In the genomic region with DNA sequence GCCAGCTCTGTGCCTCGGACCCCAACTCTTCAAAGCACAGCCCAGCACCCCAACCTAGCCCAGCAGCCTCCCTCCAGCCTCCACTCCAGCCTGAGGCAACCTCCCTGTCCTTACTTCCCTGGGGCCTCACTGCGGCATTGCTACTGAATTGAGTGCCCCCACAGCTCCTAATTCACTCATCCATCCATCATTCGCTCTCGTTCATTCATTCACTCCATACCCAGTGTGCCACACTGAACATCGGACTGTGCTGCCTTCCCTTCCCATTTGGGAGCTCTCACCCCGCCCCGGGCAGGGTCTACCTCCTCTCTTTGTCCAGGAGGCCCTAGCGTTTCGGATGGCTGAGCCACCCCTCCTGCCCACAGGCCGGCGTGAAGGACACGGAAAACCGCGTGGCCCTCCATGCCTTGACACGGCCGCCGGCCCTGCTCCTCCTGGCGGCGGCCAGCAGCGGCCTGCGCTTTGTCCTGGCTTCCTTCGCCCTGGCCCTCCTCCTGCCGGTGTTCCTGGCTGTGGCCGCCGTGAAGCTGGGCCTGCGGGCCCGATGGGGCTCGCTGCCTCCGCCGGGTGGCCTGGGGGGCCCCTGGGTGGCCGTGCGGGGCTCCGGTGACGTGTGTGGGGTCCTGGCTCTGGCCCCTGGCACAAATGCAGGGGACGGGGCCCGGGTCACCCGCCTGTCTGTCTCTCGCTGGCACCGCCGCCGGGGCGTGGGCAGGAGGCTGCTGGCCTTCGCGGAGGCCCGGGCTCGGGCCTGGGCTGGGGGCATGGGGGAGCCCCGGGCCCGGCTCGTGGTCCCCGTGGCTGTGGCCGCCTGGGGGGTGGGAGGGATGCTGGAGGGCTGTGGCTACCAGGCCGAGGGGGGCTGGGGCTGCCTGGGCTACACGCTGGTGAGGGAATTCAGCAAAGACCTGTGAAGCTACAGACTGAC, we compare ENCODE assay signal across 7 cellular contexts. TPM values are rescaled to one million over a fixed set of nuclear protein-coding genes. Genes with fewer than 3 reads are reported as not detected.
A peak's percentile ranks its signal among the peaks of the same experiment; 100 is the strongest.
DNase-seq lines count a peak whose midpoint lies in the region; ATAC-seq and TF ChIP-seq lines count a peak whose summit lies in the region.

No MANE protein-coding gene starts in this region.

- H3K36me3 ChIP-seq in HEK293 (ENCODE audit: control insufficient read depth in 2 of 2, insufficient read depth in 1 of 2, low read length in 2 of 2) (peaks cover 0 to 7% of the 10 kb centered on the region in 2 experiments; a peak in 1 of 3 replicates), stomach (peaks cover 12 to 29% (median 25%) of the 10 kb centered on the region in 4 donors)

- peak overlapping the region; percentile 63 for H3K27ac Mint-ChIP-seq in activated T-helper 1 cell treated with anti-CD3 and anti-CD28 coated beads, Interleukin-12 subunit alpha, Interleukin-12 subunit beta, Interleukin-2, Interleukin-4 antibody, amounts not matched to agents 30 ng/mL and 10 ng/mL and 1 ng/mL, durations not matched to agents 14 hours and 24 hours and 36 hours

- H3K27ac ChIP-seq in HEK293 (ENCODE audit: extremely low read depth, low read depth, low read length) (peak overlapping the region; percentile 45), right cardiac atrium (ENCODE audit: low read length) (peak overlapping the region; percentile 79), stomach (peak overlapping the region; percentile 41 to 96 (median 85))

- no peak for TF ChIP-seq CTCF in HEK293 (tag by site-specific recombination; IDR thresholded peaks at IDR 0.05)
- no peak for TF ChIP-seq CTCF in stomach (IDR thresholded peaks at IDR 0.05)

- no peaks in the 10 kb centered on the region for H3K27me3 Mint-ChIP-seq in activated T-helper 1 cell treated with anti-CD3 and anti-CD28 coated beads, Interleukin-12 subunit alpha, Interleukin-12 subunit beta, Interleukin-2, Interleukin-4 antibody, amounts not matched to agents 30 ng/mL and 10 ng/mL and 1 ng/mL, durations not matched to agents 14 hours and 24 hours and 36 hours (ENCODE audit: insufficient read depth)

- peak overlapping the region; percentile 91 for H3K4me3 ChIP-seq in HEK293 (ENCODE audit: low read depth, low read length)
- no peak overlapping the region for H3K4me3 ChIP-seq in right cardiac atrium (ENCODE audit: low read length)
- peak overlapping the region in 1 of 4 donors; percentile 1 for H3K4me3 ChIP-seq in stomach

- ATAC-seq in right cardiac atrium (peak in 1 of 2 donors; percentile 7), GM18502 (IDR thresholded peaks at IDR 0.05; ENCODE audit: poor library complexity, unreplicated experiment) (no peak), GM21723 (IDR thresholded peaks at IDR 0.05; ENCODE audit: unreplicated experiment) (no peak)

- H3K4me1 Mint-ChIP-seq in activated T-helper 1 cell treated with anti-CD3 and anti-CD28 coated beads, Interleukin-12 subunit alpha, Interleukin-12 subunit beta, Interleukin-2, Interleukin-4 antibody, amounts not matched to agents 30 ng/mL and 10 ng/mL and 1 ng/mL, durations not matched to agents 14 hours and 24 hours and 36 hours (ENCODE audit: low read depth) = peaks cover 11% of the 10 kb centered on the region

- H3K36me3 Mint-ChIP-seq in activated T-helper 1 cell treated with anti-CD3 and anti-CD28 coated beads, Interleukin-12 subunit alpha, Interleukin-12 subunit beta, Interleukin-2, Interleukin-4 antibody, amounts not matched to agents 30 ng/mL and 10 ng/mL and 1 ng/mL, durations not matched to agents 14 hours and 24 hours and 36 hours (ENCODE audit: low read depth) = no peaks in the 10 kb centered on the region

- CTCF ChIA-PET in HEK293 (lab: Yijun Ruan, JAX) = interaction anchor here (0.6 to 4.3 kb wide), 8 partner anchors 10 to 607 kb away, joined by 3 to 42 read pairs (median 3); a partner anchor contains a TSS

- peaks cover 23% of the 10 kb centered on the region for H3K4me1 ChIP-seq in HEK293 (ENCODE audit: control insufficient read depth, insufficient read depth, low read length)
- peaks cover 3% of the 10 kb centered on the region for H3K4me1 ChIP-seq in right cardiac atrium (ENCODE audit: control insufficient read depth, insufficient read depth, low read length)
- H3K4me1 ChIP-seq in stomach = peaks cover 40 to 75% (median 58%) of the 10 kb centered on the region in 4 donors

- POLR2A ChIA-PET in HEK293 (lab: Yijun Ruan, JAX) = interaction anchor here (0.8 to 3.5 kb wide), 14 partner anchors 10 to 206 kb away, joined by 3 to 44 read pairs (median 6); a partner anchor contains a TSS

- no peak for TF ChIP-seq POLR2A in stomach (IDR thresholded peaks at IDR 0.05)

- H3K9me3 ChIP-seq in HEK293 (ENCODE audit: control insufficient read depth, insufficient read depth, low read depth, low read length) (no peaks in the 10 kb centered on the region), right cardiac atrium (ENCODE audit: control insufficient read depth, low read length) (no peaks in the 10 kb centered on the region), stomach (no peaks in the 10 kb centered on the region)

- H3K4me3 Mint-ChIP-seq in activated T-helper 1 cell treated with anti-CD3 and anti-CD28 coated beads, Interleukin-12 subunit alpha, Interleukin-12 subunit beta, Interleukin-2, Interleukin-4 antibody, amounts not matched to agents 30 ng/mL and 10 ng/mL and 1 ng/mL, durations not matched to agents 14 hours and 24 hours and 36 hours = peak overlapping the region; percentile 80

- intact Hi-C loops in activated T-helper 1 cell treated with anti-CD3 and anti-CD28 coated beads, Interleukin-12 subunit alpha, Interleukin-12 subunit beta, Interleukin-2, Interleukin-4 antibody, amounts not matched to agents 30 ng/mL and 10 ng/mL and 1 ng/mL, durations not matched to agents 14 hours and 24 hours and 36 hours (cut with micrococcal nuclease) = no loop called here
- intact Hi-C loops in right cardiac atrium (cut with DNase I) = no loop called here
- intact Hi-C loops in stomach (cut with DNase I; ENCODE audit: low total_unique reads) = no loop called here

- TF ChIP-seq EP300 in stomach (IDR thresholded peaks at IDR 0.05) = no peak

- WGBS in right cardiac atrium = 57% methylated on average over 53 of the region's 53 CpGs
- 64 to 77% (median 73%) methylated on average over 25 to 53 of the region's 53 CpGs for WGBS in stomach, 5 donors

- H3K27me3 ChIP-seq in right cardiac atrium (ENCODE audit: control insufficient read depth, insufficient read depth) (no peaks in the 10 kb centered on the region), stomach (peaks cover 0 to 49% (median 10%) of the 10 kb centered on the region in 3 donors)

- no peaks in the 10 kb centered on the region for H3K9me3 Mint-ChIP-seq in activated T-helper 1 cell treated with anti-CD3 and anti-CD28 coated beads, Interleukin-12 subunit alpha, Interleukin-12 subunit beta, Interleukin-2, Interleukin-4 antibody, amounts not matched to agents 30 ng/mL and 10 ng/mL and 1 ng/mL, durations not matched to agents 14 hours and 24 hours and 36 hours

- no peak for DNase-seq in activated T-helper 1 cell treated with anti-CD3 and anti-CD28 coated beads, Interleukin-12 subunit alpha, Interleukin-12 subunit beta, Interleukin-2, Interleukin-4 antibody, amounts not matched to agents 30 ng/mL and 10 ng/mL and 1 ng/mL, durations not matched to agents 14 hours and 24 hours and 36 hours (ENCODE audit: low spot score)
- DNase-seq in right cardiac atrium = peak in 2 of 3 donors; percentile 74 to 79
- no peak for DNase-seq in stomach
- DNase-seq in cortex of kidney (lab: John Stamatoyannopoulos, UW) = no peak

TF ChIP-seq in HEK293, 187 proteins besides CTCF, POLR2A, EP300 and RAD21 (continues in another document):
- no peak for TF ChIP-seq ZNF324 (tag by site-specific recombination; IDR thresholded peaks at IDR 0.05)
- no peak for TF ChIP-seq ZFP37 (tag by site-specific recombination; IDR thresholded peaks at IDR 0.05)

RNA-seq across cellular contexts. Expression of a gene that starts 1.3 kb away (rescaled TPM):
- total RNA-seq in activated T-helper 1 cell treated with anti-CD3 and anti-CD28 coated beads, Interleukin-12 subunit alpha, Interleukin-12 subunit beta, Interleukin-2, Interleukin-4 antibody, amounts not matched to agents 30 ng/mL and 10 ng/mL and 1 ng/mL, durations not matched to agents 14 hours and 24 hours and 36 hours = 23.1 and 26.1 TPM in 2 replicates
- total RNA-seq in right cardiac atrium = 10 to 100 TPM; 13.6 to 20.8 (median 15.0) TPM
- polyA plus RNA-seq in right cardiac atrium = 15.8 TPM
- 1 to 10 TPM in 2 of 5 donors, not detected in 3; 4.3 to 6.4 TPM for total RNA-seq in stomach
- polyA plus RNA-seq in stomach = 10 to 100 TPM in 2 of 3 donors, 1 to 10 TPM in 1; 8.7 to 22.1 (median 14.4) TPM

RNA-seq across cellular contexts. Expression of a gene that starts 1.9 kb away (rescaled TPM):
- 0.24 and 0.65 TPM in 2 replicates for total RNA-seq in activated T-helper 1 cell treated with anti-CD3 and anti-CD28 coated beads, Interleukin-12 subunit alpha, Interleukin-12 subunit beta, Interleukin-2, Interleukin-4 antibody, amounts not matched to agents 30 ng/mL and 10 ng/mL and 1 ng/mL, durations not matched to agents 14 hours and 24 hours and 36 hours
- total RNA-seq in right cardiac atrium (10 to 100 TPM in 1 of 4 donors, 1 to 10 TPM in 3; 6.8 to 10.2 (median 8.1) TPM), stomach (10 to 100 TPM in 2 of 5 donors, 1 to 10 TPM in 2, not detected in 1; 2.2 to 15.1 (median 9.8) TPM)
- polyA plus RNA-seq in right cardiac atrium (4.4 TPM), stomach (under 1 TPM; 0.46 to 0.87 (median 0.80) TPM)

RNA-seq across cellular contexts. Expression of a gene that starts 9.9 kb away (rescaled TPM):
- total RNA-seq in activated T-helper 1 cell treated with anti-CD3 and anti-CD28 coated beads, Interleukin-12 subunit alpha, Interleukin-12 subunit beta, Interleukin-2, Interleukin-4 antibody, amounts not matched to agents 30 ng/mL and 10 ng/mL and 1 ng/mL, durations not matched to agents 14 hours and 24 hours and 36 hours = 7.6 and 10.4 TPM in 2 replicates
- total RNA-seq in right cardiac atrium (1 to 10 TPM; 5.6 to 8.1 (median 6.7) TPM), stomach (10 to 100 TPM in 1 of 5 donors, 1 to 10 TPM in 3, under 1 TPM in 1; 0.58 to 16.1 (median 5.7) TPM)
- polyA plus RNA-seq in right cardiac atrium (7.7 TPM), stomach (1 to 10 TPM; 2.0 to 7.2 (median 4.3) TPM)

RNA-seq across cellular contexts. Expression of a gene that starts 21.8 kb away (rescaled TPM):
- total RNA-seq in activated T-helper 1 cell treated with anti-CD3 and anti-CD28 coated beads, Interleukin-12 subunit alpha, Interleukin-12 subunit beta, Interleukin-2, Interleukin-4 antibody, amounts not matched to agents 30 ng/mL and 10 ng/mL and 1 ng/mL, durations not matched to agents 14 hours and 24 hours and 36 hours = not detected in 2 replicates
- total RNA-seq in right cardiac atrium (not detected), stomach (not detected)
- polyA plus RNA-seq in right cardiac atrium (not detected), stomach (under 1 TPM in 1 of 3 donors, not detected in 2; 0.23 TPM)

RNA-seq across cellular contexts. Expression of a gene that starts 24.9 kb away (rescaled TPM):
- 31.3 and 34.3 TPM in 2 replicates for total RNA-seq in activated T-helper 1 cell treated with anti-CD3 and anti-CD28 coated beads, Interleukin-12 subunit alpha, Interleukin-12 subunit beta, Interleukin-2, Interleukin-4 antibody, amounts not matched to agents 30 ng/mL and 10 ng/mL and 1 ng/mL, durations not matched to agents 14 hours and 24 hours and 36 hours
- total RNA-seq in right cardiac atrium = 10 to 100 TPM; 49.6 to 73.9 (median 62.0) TPM
- 111 TPM for polyA plus RNA-seq in right cardiac atrium
- total RNA-seq in stomach = 100 to 1,000 TPM in 1 of 5 donors, 10 to 100 TPM in 4; 19.8 to 348 (median 63.6) TPM
- 10 to 100 TPM; 76.7 to 80.5 (median 79.6) TPM for polyA plus RNA-seq in stomach

Comparison
In these comparisons a context has a peak if more than half of its experiments do, and no peak if none do; other contexts are left out.
1. DNase-seq: peak in right cardiac atrium (2 of 3); none in activated T-helper 1 cell treated with anti-CD3 and anti-CD28 coated beads, Interleukin-12 subunit alpha, Interleukin-12 subunit beta, Interleukin-2, Interleukin-4 antibody, amounts not matched to agents 30 ng/mL and 10 ng/mL and 1 ng/mL, durations not matched to agents 14 hours and 24 hours and 36 hours (single experiment), stomach (single experiment) and cortex of kidney (single experiment).
2. Peak in every context shown above with its lines, with median percentiles within 50 percentile points of each other: H3K27ac ChIP-seq.